In the genomic region with DNA sequence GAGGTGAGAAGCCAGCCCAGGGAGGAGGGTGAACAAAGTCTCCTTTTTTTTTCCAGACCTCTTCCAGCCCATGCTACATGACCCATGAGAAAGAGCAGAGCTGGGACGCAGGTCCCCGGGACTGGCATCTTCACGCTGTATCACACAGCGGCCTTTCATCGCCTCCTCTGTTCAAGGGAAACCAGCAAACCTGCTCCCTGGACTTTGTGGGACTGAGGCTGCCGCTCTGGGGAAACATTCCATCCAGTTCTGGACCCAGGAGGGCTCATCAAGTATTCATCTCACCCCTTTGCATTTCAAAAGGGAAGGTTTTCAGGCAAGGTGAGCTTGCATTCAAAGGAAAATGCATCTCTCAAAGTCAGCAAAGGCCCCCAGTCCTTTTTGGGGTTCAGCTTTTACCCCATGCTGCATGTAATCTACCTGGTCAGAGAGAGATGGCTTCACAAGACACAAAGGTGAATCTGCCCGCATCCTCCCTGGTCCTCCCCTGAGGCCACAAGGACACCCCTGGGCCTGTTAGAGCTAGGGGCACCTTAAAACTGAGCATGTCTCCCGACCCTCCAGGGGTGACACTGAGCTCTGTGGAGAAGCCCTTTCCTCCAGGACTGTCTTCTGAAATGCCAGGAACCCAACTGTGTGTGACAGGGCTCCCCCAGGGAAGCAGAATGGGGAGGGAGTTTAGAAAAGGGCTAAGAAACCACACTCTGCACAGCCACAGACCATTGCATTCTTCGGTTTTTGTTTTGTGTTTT, we compare ENCODE assay signal across 1 cellular context.
TF ChIP-seq lines count a peak whose summit lies in the region.

No MANE protein-coding gene starts in this region.

TF ChIP-seq in GM23338, 12 proteins besides CTCF, POLR2A, EP300 and RAD21 (continued from another document):
- TF ChIP-seq ZNF462 (CRISPR knock-in tag; IDR thresholded peaks at IDR 0.05): no peak
- no peak for TF ChIP-seq EZH2 (IDR thresholded peaks at IDR 0.05; ENCODE audit: low read depth, unreplicated experiment)
- no peak for TF ChIP-seq CREB1 (CRISPR knock-in tag; IDR thresholded peaks at IDR 0.05; ENCODE audit: low read depth)
- TF ChIP-seq ZNF114 (CRISPR knock-in tag; IDR thresholded peaks at IDR 0.05): no peak
- TF ChIP-seq ZNF331 (CRISPR knock-in tag; IDR thresholded peaks at IDR 0.05; ENCODE audit: low read depth): no peak
- TF ChIP-seq JUNB (IDR thresholded peaks at IDR 0.05; ENCODE audit: unreplicated experiment): no peak
- TF ChIP-seq NANOG (IDR thresholded peaks at IDR 0.05; ENCODE audit: borderline replicate concordance): no peak; the same call in 1 of the 2 replicates
- no peak for TF ChIP-seq POLR2AphosphoS5 (IDR thresholded peaks at IDR 0.05; ENCODE audit: low read depth)
- TF ChIP-seq, protein P1, sequence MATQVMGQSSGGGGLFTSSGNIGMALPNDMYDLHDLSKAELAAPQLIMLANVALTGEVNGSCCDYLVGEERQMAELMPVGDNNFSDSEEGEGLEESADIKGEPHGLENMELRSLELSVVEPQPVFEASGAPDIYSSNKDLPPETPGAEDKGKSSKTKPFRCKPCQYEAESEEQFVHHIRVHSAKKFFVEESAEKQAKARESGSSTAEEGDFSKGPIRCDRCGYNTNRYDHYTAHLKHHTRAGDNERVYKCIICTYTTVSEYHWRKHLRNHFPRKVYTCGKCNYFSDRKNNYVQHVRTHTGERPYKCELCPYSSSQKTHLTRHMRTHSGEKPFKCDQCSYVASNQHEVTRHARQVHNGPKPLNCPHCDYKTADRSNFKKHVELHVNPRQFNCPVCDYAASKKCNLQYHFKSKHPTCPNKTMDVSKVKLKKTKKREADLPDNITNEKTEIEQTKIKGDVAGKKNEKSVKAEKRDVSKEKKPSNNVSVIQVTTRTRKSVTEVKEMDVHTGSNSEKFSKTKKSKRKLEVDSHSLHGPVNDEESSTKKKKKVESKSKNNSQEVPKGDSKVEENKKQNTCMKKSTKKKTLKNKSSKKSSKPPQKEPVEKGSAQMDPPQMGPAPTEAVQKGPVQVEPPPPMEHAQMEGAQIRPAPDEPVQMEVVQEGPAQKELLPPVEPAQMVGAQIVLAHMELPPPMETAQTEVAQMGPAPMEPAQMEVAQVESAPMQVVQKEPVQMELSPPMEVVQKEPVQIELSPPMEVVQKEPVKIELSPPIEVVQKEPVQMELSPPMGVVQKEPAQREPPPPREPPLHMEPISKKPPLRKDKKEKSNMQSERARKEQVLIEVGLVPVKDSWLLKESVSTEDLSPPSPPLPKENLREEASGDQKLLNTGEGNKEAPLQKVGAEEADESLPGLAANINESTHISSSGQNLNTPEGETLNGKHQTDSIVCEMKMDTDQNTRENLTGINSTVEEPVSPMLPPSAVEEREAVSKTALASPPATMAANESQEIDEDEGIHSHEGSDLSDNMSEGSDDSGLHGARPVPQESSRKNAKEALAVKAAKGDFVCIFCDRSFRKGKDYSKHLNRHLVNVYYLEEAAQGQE (IDR thresholded peaks at IDR 0.05; ENCODE audit: unreplicated experiment): no peak
